ENCODE assay signal across 1 cellular context in the genomic region with DNA sequence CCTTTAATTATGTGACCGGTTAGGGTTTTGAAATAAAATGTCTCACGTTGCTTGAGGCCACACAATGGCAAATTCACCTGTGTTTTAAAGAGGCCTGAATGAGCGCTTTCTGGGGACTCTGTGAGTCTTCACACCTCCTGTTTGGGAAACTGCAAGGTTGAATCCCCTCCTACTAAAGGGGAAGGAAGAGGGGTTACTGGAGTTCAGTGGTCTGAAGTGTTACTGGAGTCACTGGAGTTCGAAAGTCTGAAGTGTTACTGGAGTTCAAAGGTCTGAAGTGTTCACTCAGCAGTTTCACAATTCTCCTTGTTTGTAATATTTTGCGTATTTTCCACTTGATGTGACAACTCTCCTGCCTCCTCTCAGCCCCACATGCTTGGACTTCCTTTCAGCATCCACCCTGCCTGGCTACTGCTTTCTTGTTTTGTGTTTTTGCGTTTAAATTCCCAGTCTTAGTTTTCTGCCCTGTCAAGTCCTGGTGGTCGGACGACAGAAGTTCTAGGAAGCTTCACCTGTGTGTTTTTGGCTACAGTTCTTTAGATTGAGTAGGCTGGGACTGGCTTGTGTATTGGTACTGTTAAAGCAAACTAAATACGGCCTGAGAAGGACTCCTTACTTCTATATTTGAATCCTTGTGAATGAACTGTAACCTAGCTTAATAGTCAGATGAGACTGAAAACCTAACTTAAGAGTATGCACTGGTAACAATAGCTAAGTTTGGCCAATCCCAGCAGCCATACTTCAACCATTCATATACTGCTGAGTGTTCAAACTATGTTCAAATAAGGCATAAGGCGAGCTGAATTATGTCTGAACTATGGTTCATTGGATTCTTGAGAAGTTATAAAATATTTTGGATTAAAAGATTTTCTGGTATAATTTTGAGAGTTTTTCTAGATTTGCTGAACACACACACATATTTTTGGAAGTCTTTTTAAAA.
TF ChIP-seq lines count a peak whose summit lies in the region.

No MANE protein-coding gene starts in this region.

TF ChIP-seq in IMR-90, 13 proteins besides CTCF, POLR2A, EP300 and RAD21:
- TF ChIP-seq MAFK (IDR thresholded peaks at IDR 0.05; ENCODE audit: low read depth, low read length) (peak; percentile 35; the same call in 1 of the 2 replicates), SMC3 (IDR thresholded peaks at IDR 0.05; ENCODE audit: low read depth, low read length) (no peak), RFX5 (IDR thresholded peaks at IDR 0.05; ENCODE audit: low read depth, low read length) (no peak)
